ENCODE assay signal across 8 cellular contexts in the genomic region with DNA sequence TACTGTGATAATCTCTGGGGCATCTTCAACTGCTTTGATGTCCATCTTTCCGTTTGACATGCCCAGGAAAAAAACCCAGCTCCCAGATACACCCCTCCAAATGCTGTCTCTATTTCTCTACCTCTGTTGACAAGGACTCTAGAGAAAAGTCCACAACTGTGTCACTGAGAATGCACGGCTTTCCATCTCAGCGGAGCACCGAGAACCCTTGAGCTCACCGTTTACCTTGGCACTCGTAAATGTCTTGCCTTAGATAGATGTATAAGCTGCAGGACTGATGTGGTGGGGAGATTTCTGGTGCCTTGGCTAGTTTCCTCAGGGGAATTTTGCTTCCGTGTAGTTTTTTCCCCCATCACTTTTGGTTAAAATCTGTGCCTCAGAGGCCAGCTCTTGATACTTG. TPM values are rescaled to one million over a fixed set of nuclear protein-coding genes. Genes with fewer than 3 reads are reported as not detected.
"Had no signal": no experiment of that assay in that cellular context is flagged by ENCODE, and none has a peak within 500 bp of the region (broad histone marks: within the 10 kb centered on the region; RNA-seq: fewer than 3 reads in every experiment).

No MANE protein-coding gene starts in this region.

- H3K9ac ChIP-seq: KMS-11 had no signal

- H3K4me2 ChIP-seq: KMS-11 had no signal

- H3K27ac ChIP-seq: HL-60, KMS-11 had no signal

- H3K4me3 ChIP-seq: K562 had no signal

- DNase-seq: IMR-90, KBM-7, KG1 had no signal

RNA-seq across cellular contexts. Expression of gene FRMPD2, which starts 24.6 kb away (rescaled TPM):
- total RNA-seq: HT-29, HT1080 had no signal
